In genomic region chr1:1294250-1294890, GRCh38 we compare ENCODE assay signal across 14 cellular contexts. TPM values are rescaled to one million over a fixed set of nuclear protein-coding genes. Genes with fewer than 3 reads are reported as not detected.
"Had no signal": no experiment of that assay in that cellular context is flagged by ENCODE, and none has a peak within 500 bp of the region (broad histone marks: within the 10 kb centered on the region; RNA-seq: fewer than 3 reads in every experiment).

No MANE protein-coding gene starts in this region.

- H3K4me1 Mint-ChIP-seq: activated CD4-positive, alpha-beta T cell treated with anti-CD3 and anti-CD28 coated beads for 36 hours; immature natural killer cell had no signal

- H3K4me3 Mint-ChIP-seq: activated CD4-positive, alpha-beta memory T cell treated with anti-CD3 and anti-CD28 coated beads for 36 hours; activated CD4-positive, alpha-beta T cell treated with anti-CD3 and anti-CD28 coated beads for 36 hours; activated naive CD8-positive, alpha-beta T cell; immature natural killer cell; WTC11 had no signal

- H3K27ac ChIP-seq: left ventricle myocardium inferior, suprapubic skin had no signal

- H3K27me3 ChIP-seq: suprapubic skin had no signal

- H3K27ac Mint-ChIP-seq: activated CD4-positive, alpha-beta memory T cell treated with anti-CD3 and anti-CD28 coated beads for 36 hours; activated CD4-positive, alpha-beta T cell treated with anti-CD3 and anti-CD28 coated beads for 36 hours; activated naive CD8-positive, alpha-beta T cell; immature natural killer cell; WTC11 had no signal

- H3K4me3 ChIP-seq: left ventricle myocardium inferior, suprapubic skin had no signal

- H3K9me3 ChIP-seq: left ventricle myocardium inferior, suprapubic skin had no signal

- H3K9me3 Mint-ChIP-seq: activated CD4-positive, alpha-beta memory T cell treated with anti-CD3 and anti-CD28 coated beads for 36 hours; immature natural killer cell; WTC11 had no signal

- H3K36me3 Mint-ChIP-seq: activated CD4-positive, alpha-beta memory T cell treated with anti-CD3 and anti-CD28 coated beads for 36 hours; activated naive CD8-positive, alpha-beta T cell; immature natural killer cell; WTC11 had no signal

- H3K27me3 Mint-ChIP-seq: activated CD4-positive, alpha-beta memory T cell treated with anti-CD3 and anti-CD28 coated beads for 36 hours; activated CD4-positive, alpha-beta T cell treated with anti-CD3 and anti-CD28 coated beads for 36 hours; activated naive CD8-positive, alpha-beta T cell had no signal

- DNase-seq: activated CD4-positive, alpha-beta memory T cell treated with anti-CD3 and anti-CD28 coated beads for 36 hours; activated CD4-positive, alpha-beta T cell treated with anti-CD3 and anti-CD28 coated beads for 36 hours; cerebellar nuclear complex; cortex of kidney; head of caudate nucleus; immature natural killer cell; kidney glomerular epithelial cell; left ventricle myocardium inferior; retina; stimulated activated CD4-positive, alpha-beta T cell treated with anti-CD3 and anti-CD28 coated beads, Interleukin-2, amount 100 ng/mL, for 24 hours; stimulated activated naive CD4-positive, alpha-beta T cell treated with Interleukin-2 at 50 U/mL for 16 hours had no signal

RNA-seq across cellular contexts. Expression of gene SCNN1D, which starts 14.1 kb away (rescaled TPM):
- polyA plus RNA-seq: immature natural killer cell had no signal
